21 cellular contexts compared by ENCODE assay signal in genomic region chr1:56509713-56510641, GRCh38.
DNase-seq lines count a peak whose midpoint lies in the region; ATAC-seq and TF ChIP-seq lines count a peak whose summit lies in the region.
"Had no signal": no experiment of that assay in that cellular context is flagged by ENCODE, and none has a peak within 500 bp of the region (broad histone marks: within the 10 kb centered on the region; RNA-seq: fewer than 3 reads in every experiment).

No MANE protein-coding gene starts in this region.

- peak overlapping the region; percentile 17 for H3K27ac Mint-ChIP-seq in osteocyte (ENCODE audit: unreplicated experiment)
- H3K27ac Mint-ChIP-seq: activated naive CD4-positive, alpha-beta T cell treated with anti-CD3 and anti-CD28 coated beads, Interleukin-2, amount 50 U/mL, for 72 hours; activated T-cell treated with anti-CD3 and anti-CD28 coated beads, Interleukin-2, amount 50 U/mL, for 24 hours had no signal

- H3K27me3 ChIP-seq in H7 (ENCODE audit: control insufficient read depth, insufficient read depth, low read length) (no peaks in the 10 kb centered on the region), WERI-Rb-1 (ENCODE audit: insufficient read depth, low read depth, severe bottlenecking) (no peaks in the 10 kb centered on the region), Peyer's patch (no peaks in the 10 kb centered on the region)
- H3K27me3 ChIP-seq: body of pancreas, MG63 had no signal

- H3K4me1 Mint-ChIP-seq in osteocyte (ENCODE audit: unreplicated experiment) = peaks cover 20% of the 10 kb centered on the region

- H3K4me3 Mint-ChIP-seq in osteocyte (ENCODE audit: unreplicated experiment) = no peak overlapping the region
- H3K4me3 Mint-ChIP-seq: activated T-cell treated with anti-CD3 and anti-CD28 coated beads, Interleukin-2, amount 50 U/mL, for 24 hours had no signal

- H3K9me3 ChIP-seq in WERI-Rb-1 (ENCODE audit: severe bottlenecking) (no peaks in the 10 kb centered on the region), Peyer's patch (no peaks in the 10 kb centered on the region)
- H3K9me3 ChIP-seq: body of pancreas, MG63, SK-N-SH had no signal

- H3K4me3 ChIP-seq in H7 (ENCODE audit: insufficient read depth, low read depth, low read length) (no peak overlapping the region), WERI-Rb-1 (ENCODE audit: low read depth, low read length) (no peak overlapping the region), Peyer's patch (no peak overlapping the region)
- H3K4me3 ChIP-seq: body of pancreas, GM23248, MG63 had no signal

- H3K36me3 ChIP-seq in H7 (replicated peaks; ENCODE audit: control insufficient read depth, insufficient read depth, low read length) (peaks cover 51% of the 10 kb centered on the region), WERI-Rb-1 (peaks cover 5% of the 10 kb centered on the region; the same call in 1 of the 2 replicates), Peyer's patch (peaks cover 0 to 18% (median 0%) of the 10 kb centered on the region in 3 donors)

- H3K36me3 Mint-ChIP-seq in osteocyte (ENCODE audit: unreplicated experiment) = peaks cover 81% of the 10 kb centered on the region

- DNase-seq in H7 (peak; percentile 38), WERI-Rb-1 (peak; percentile 71), iPS-NIHi11 (ENCODE audit: low spot score) (peak; percentile 57), osteocyte (ENCODE audit: extremely low spot score, unreplicated experiment) (no peak), Peyer's patch (no peak), NCI-H146 (lab: John Stamatoyannopoulos, UW) (no peak), cortex of kidney (lab: John Stamatoyannopoulos, UW) (no peak)
- DNase-seq: activated T-cell treated with anti-CD3 and anti-CD28 coated beads, Interleukin-2, amount 50 U/mL, for 24 hours; body of pancreas; GDM1; GM23248; hippocampal formation; left cardiac atrium; MG63; NCI-H1930; NCI-H510A; PC-3; SK-N-SH; stimulated activated naive CD8-positive, alpha-beta T cell treated with anti-CD3 and anti-CD28 coated beads, Interleukin-15, Interleukin-2, amounts not matched to agents 100 U/mL and 50 U/mL, for 24 hours had no signal

- no peak for TF ChIP-seq POLR2A in Peyer's patch (IDR thresholded peaks at IDR 0.05)

- H3K9me3 Mint-ChIP-seq in osteocyte (ENCODE audit: unreplicated experiment) = no peaks in the 10 kb centered on the region

- H3K27ac ChIP-seq in WERI-Rb-1 = peak overlapping the region; percentile 71
- H3K27ac ChIP-seq in Peyer's patch = peak overlapping the region in 2 of 4 donors; percentile 26 to 88
- H3K27ac ChIP-seq: GM23248 had no signal

- no peaks in the 10 kb centered on the region for H3K27me3 Mint-ChIP-seq in osteocyte (ENCODE audit: unreplicated experiment)
- H3K27me3 Mint-ChIP-seq: activated T-cell treated with anti-CD3 and anti-CD28 coated beads, Interleukin-2, amount 50 U/mL, for 24 hours had no signal

- ATAC-seq in HG03460 (IDR thresholded peaks at IDR 0.05; ENCODE audit: unreplicated experiment) = no peak
- ATAC-seq: activated naive CD4-positive, alpha-beta T cell treated with anti-CD3 and anti-CD28 coated beads, Interleukin-2, amount 50 U/mL, for 72 hours; body of pancreas; PC-3; stimulated activated naive CD8-positive, alpha-beta T cell treated with anti-CD3 and anti-CD28 coated beads, Interleukin-15, Interleukin-2, amounts not matched to agents 100 U/mL and 50 U/mL, for 24 hours had no signal

- H3K4me1 ChIP-seq in Peyer's patch = peaks cover 0 to 31% (median 7%) of the 10 kb centered on the region in 4 donors

- TF ChIP-seq CTCF in WERI-Rb-1 (IDR thresholded peaks at IDR 0.05; ENCODE audit: low read depth, low read length) = no peak
- TF ChIP-seq CTCF in osteocyte (IDR thresholded peaks at IDR 0.05) = no peak
- no peak for TF ChIP-seq CTCF in Peyer's patch (IDR thresholded peaks at IDR 0.05)

Comparison
In these comparisons a context has a peak if more than half of its experiments do, and no peak if none do; other contexts are left out.
1. DNase-seq: peak in H7 (single experiment), WERI-Rb-1 (single experiment) and iPS-NIHi11 (single experiment); none in osteocyte (single experiment), Peyer's patch (0 of 3), NCI-H146 (single experiment) and cortex of kidney (single experiment).